In the genomic region with DNA sequence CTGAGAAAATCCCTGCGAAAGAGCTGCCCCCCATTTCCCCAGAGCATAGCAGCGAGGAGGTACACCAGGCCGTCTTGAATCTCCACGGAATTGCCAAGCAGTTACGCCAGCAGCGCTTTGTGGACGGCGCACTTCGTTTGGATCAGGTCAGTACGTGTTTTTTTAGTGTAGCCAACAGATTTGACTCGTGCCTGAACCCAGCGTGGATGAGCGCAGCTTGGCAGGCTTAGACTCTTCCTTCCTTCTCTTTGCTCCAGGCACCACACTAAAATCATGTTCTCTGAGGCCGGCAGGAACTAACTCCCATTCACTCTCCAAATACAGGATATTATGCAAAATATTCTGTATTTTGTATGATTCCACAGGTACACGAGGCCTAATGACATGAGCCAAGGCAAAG, we compare ENCODE assay signal across 22 cellular contexts.
A peak's percentile ranks its signal among the peaks of the same experiment; 100 is the strongest.
DNase-seq lines count a peak whose midpoint lies in the region; ATAC-seq, FAIRE-seq and TF ChIP-seq lines count a peak whose summit lies in the region.
"Had no signal": no experiment of that assay in that cellular context is flagged by ENCODE, and none has a peak within 500 bp of the region (broad histone marks: within the 10 kb centered on the region; RNA-seq: fewer than 3 reads in every experiment).

No MANE protein-coding gene starts in this region.

- H3K36me3 ChIP-seq in HepG2 (replicated peaks in 1 of 2; ENCODE audit: control insufficient read depth in 1 of 2, insufficient read depth in 2 of 2, low read length in 2 of 2) (peaks cover 11 to 51% of the 10 kb centered on the region in 2 experiments), right lobe of liver (peaks cover 0 to 22% (median 0%) of the 10 kb centered on the region in 4 donors), vagina (peaks cover 0 to 6% of the 10 kb centered on the region in 2 donors)

- no peaks in the 10 kb centered on the region for H3K79me2 ChIP-seq in HepG2 (ENCODE audit: insufficient read depth, low read length)

- H3K9ac ChIP-seq in HepG2 (ENCODE audit: insufficient read depth, low read depth, low read length) = no peak overlapping the region
- H3K9ac ChIP-seq: BLaER1, GM23248 had no signal

- intact Hi-C loops in HepG2 (cut with micrococcal nuclease; ENCODE audit: unreplicated experiment) (no loop called here), right lobe of liver (cut with DNase I) (no loop called here), vagina (cut with DNase I) (no loop called here)

- H3K9me3 ChIP-seq in HepG2 (ENCODE audit: low read length) (no peaks in the 10 kb centered on the region), right lobe of liver (no peaks in the 10 kb centered on the region), vagina (no peaks in the 10 kb centered on the region)
- H3K9me3 ChIP-seq: BLaER1, Caco-2 had no signal

- no peaks in the 10 kb centered on the region for H3K4me1 ChIP-seq in HepG2 (ENCODE audit: insufficient read depth, low read length)
- H3K4me1 ChIP-seq in right lobe of liver = no peaks in the 10 kb centered on the region
- no peaks in the 10 kb centered on the region for H3K4me1 ChIP-seq in vagina
- H3K4me1 ChIP-seq: Caco-2 had no signal

- TF ChIP-seq RAD21 in HepG2 (CRISPR knock-in tag; IDR thresholded peaks at IDR 0.05) = no peak

- no peak for TF ChIP-seq CTCF in HepG2 (CRISPR knock-in tag; IDR thresholded peaks at IDR 0.05)
- TF ChIP-seq CTCF in right lobe of liver (IDR thresholded peaks at IDR 0.05) = no peak
- no peak for TF ChIP-seq CTCF in vagina (IDR thresholded peaks at IDR 0.05)

- WGBS in HepG2 (ENCODE audit: low lambda C conversion rate) = 96% methylated on average over 15 of the region's 15 CpGs
- 93% methylated on average over 14 of the region's 15 CpGs for WGBS in right lobe of liver (ENCODE audit: insufficient coverage, low coverage, low lambda C conversion rate, missing lambda C conversion rate)

- CTCF ChIA-PET in HepG2 (lab: Yijun Ruan, JAX; ENCODE audit: low intra/inter-chr PET ratio, low total read pairs) = no interaction called here

- TF ChIP-seq EP300 in HepG2 (IDR thresholded peaks at IDR 0.05; ENCODE audit: low read depth in 2 of 2, low read length in 2 of 2) (no peak), HepG2 (CRISPR knock-in tag; IDR thresholded peaks at IDR 0.05; ENCODE audit: borderline replicate concordance) (no peak)

- no peaks in the 10 kb centered on the region for H4K20me1 ChIP-seq in HepG2 (ENCODE audit: insufficient read depth, low read length)

- H3K4me2 ChIP-seq in HepG2 (ENCODE audit: low read depth, low read length) = no peak overlapping the region
- H3K4me2 ChIP-seq: BLaER1 had no signal

- DNase-seq in HepG2 (ENCODE audit: low spot score) = no peak
- no peak for DNase-seq in right lobe of liver
- DNase-seq in islet precursor cell = peak; percentile 23
- no peak for DNase-seq in substantia nigra (lab: John Stamatoyannopoulos, UW)
- DNase-seq in vagina (ENCODE audit: extremely low spot score in 2 of 2) = no peak
- no peak for DNase-seq in NCI-H82 treated with DMSO at 0.1 percent for 48 hours (lab: John Stamatoyannopoulos, UW; ENCODE audit: unreplicated experiment)
- DNase-seq: Caco-2; CD4-positive, CD25-positive, alpha-beta regulatory T cell; CD8-positive, alpha-beta T cell; DMS153; DND-41; GM23248; H7; HCEC 1CT had no signal

- H3K27ac ChIP-seq in HepG2 (ENCODE audit: extremely low read length, insufficient read depth, low read length) = no peak overlapping the region
- no peak overlapping the region for H3K27ac ChIP-seq in right lobe of liver
- peak overlapping the region; percentile 53 for H3K27ac ChIP-seq in substantia nigra (ENCODE audit: low read depth, low read length, poor library complexity, severe bottlenecking)
- no peak overlapping the region for H3K27ac ChIP-seq in vagina
- H3K27ac ChIP-seq: 22Rv1, BLaER1, C4-2B, GM23248 had no signal

- H3K27me3 ChIP-seq in HepG2 (ENCODE audit: control insufficient read depth in 1 of 2, insufficient read depth in 2 of 2, low read length in 2 of 2) (no peaks in the 10 kb centered on the region), right lobe of liver (no peaks in the 10 kb centered on the region), vagina (no peaks in the 10 kb centered on the region)
- H3K27me3 ChIP-seq: BLaER1 had no signal

- no peak for ATAC-seq in HepG2
- ATAC-seq in right lobe of liver = no peak
- no peak for ATAC-seq in GM21737 (IDR thresholded peaks at IDR 0.05; ENCODE audit: unreplicated experiment)
- ATAC-seq: CD8-positive, alpha-beta T cell had no signal

- POLR2A ChIA-PET in HepG2 (lab: Yijun Ruan, JAX) = no interaction called here

- no peak overlapping the region for H2AFZ ChIP-seq in HepG2 (ENCODE audit: low read length)
- H2AFZ ChIP-seq: GM23248 had no signal

- H3K4me3 ChIP-seq in HepG2 (replicated peaks in 1 of 3; ENCODE audit: insufficient read depth in 1 of 3, low read depth in 2 of 3, low read length in 3 of 3) = no peak overlapping the region
- H3K4me3 ChIP-seq in right lobe of liver = no peak overlapping the region
- no peak overlapping the region for H3K4me3 ChIP-seq in vagina
- H3K4me3 ChIP-seq: BLaER1, GM23248 had no signal

- no TSS peak for BruUV-seq in HepG2 (replicated peaks; lab: Mats Ljungman, UMichigan)

- in situ Hi-C loops in HepG2 (cut with HindIII; ENCODE audit: extremely low pct_ligation_motif_present, low pct_unique_long_range_greater_than_20kb) = no loop called here

- no peak for TF ChIP-seq POLR2A in HepG2 (IDR thresholded peaks at IDR 0.05; ENCODE audit: insufficient read depth in 1 of 2, low read depth in 2 of 2, low read length in 2 of 2)
- no peak for TF ChIP-seq POLR2A in right lobe of liver (IDR thresholded peaks at IDR 0.05)
- TF ChIP-seq POLR2A in vagina (IDR thresholded peaks at IDR 0.05) = no peak

- no peak for FAIRE-seq in HepG2 (lab: Jason Lieb, UNC)
- FAIRE-seq: A204.1, G401.6, GM12892, H1 had no signal

TF ChIP-seq in HepG2, 621 proteins besides CTCF, POLR2A, EP300 and RAD21:
- TF ChIP-seq, protein P1, sequence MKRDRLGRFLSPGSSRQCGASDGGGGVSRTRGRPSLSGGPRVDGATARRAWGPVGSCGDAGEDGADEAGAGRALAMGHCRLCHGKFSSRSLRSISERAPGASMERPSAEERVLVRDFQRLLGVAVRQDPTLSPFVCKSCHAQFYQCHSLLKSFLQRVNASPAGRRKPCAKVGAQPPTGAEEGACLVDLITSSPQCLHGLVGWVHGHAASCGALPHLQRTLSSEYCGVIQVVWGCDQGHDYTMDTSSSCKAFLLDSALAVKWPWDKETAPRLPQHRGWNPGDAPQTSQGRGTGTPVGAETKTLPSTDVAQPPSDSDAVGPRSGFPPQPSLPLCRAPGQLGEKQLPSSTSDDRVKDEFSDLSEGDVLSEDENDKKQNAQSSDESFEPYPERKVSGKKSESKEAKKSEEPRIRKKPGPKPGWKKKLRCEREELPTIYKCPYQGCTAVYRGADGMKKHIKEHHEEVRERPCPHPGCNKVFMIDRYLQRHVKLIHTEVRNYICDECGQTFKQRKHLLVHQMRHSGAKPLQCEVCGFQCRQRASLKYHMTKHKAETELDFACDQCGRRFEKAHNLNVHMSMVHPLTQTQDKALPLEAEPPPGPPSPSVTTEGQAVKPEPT (CRISPR knock-in tag; IDR thresholded peaks at IDR 0.05; ENCODE audit: low read depth) = no peak
- TF ChIP-seq, protein P2, sequence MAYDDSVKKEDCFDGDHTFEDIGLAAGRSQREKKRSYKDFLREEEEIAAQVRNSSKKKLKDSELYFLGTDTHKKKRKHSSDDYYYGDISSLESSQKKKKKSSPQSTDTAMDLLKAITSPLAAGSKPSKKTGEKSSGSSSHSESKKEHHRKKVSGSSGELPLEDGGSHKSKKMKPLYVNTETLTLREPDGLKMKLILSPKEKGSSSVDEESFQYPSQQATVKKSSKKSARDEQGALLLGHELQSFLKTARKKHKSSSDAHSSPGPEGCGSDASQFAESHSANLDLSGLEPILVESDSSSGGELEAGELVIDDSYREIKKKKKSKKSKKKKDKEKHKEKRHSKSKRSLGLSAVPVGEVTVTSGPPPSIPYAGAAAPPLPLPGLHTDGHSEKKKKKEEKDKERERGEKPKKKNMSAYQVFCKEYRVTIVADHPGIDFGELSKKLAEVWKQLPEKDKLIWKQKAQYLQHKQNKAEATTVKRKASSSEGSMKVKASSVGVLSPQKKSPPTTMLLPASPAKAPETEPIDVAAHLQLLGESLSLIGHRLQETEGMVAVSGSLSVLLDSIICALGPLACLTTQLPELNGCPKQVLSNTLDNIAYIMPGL (CRISPR knock-in tag; IDR thresholded peaks at IDR 0.05; ENCODE audit: borderline replicate concordance in 1 of 2, low read depth in 1 of 2) = no peak
- TF ChIP-seq MAF1 (CRISPR knock-in tag; IDR thresholded peaks at IDR 0.05; ENCODE audit: borderline replicate concordance) (no peak), RBM22 (optimal IDR thresholded peaks at IDR 0.05; ENCODE audit: low read length) (peak; percentile 18), RAD51 (IDR thresholded peaks at IDR 0.05; ENCODE audit: borderline replicate concordance) (no peak), PHB2 (IDR thresholded peaks at IDR 0.05; ENCODE audit: partially characterized antibody) (no peak), TCF12 (IDR thresholded peaks at IDR 0.05) (no peak), TCF12 (CRISPR knock-in tag; IDR thresholded peaks at IDR 0.05) (no peak), ZNF20 (CRISPR knock-in tag; IDR thresholded peaks at IDR 0.05) (no peak)
- TF ChIP-seq, protein P3, sequence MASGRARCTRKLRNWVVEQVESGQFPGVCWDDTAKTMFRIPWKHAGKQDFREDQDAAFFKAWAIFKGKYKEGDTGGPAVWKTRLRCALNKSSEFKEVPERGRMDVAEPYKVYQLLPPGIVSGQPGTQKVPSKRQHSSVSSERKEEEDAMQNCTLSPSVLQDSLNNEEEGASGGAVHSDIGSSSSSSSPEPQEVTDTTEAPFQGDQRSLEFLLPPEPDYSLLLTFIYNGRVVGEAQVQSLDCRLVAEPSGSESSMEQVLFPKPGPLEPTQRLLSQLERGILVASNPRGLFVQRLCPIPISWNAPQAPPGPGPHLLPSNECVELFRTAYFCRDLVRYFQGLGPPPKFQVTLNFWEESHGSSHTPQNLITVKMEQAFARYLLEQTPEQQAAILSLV (CRISPR knock-in tag; IDR thresholded peaks at IDR 0.05; ENCODE audit: borderline replicate concordance) = no peak
